Comparison of ENCODE assay signal across 19 cellular contexts in the genomic region with DNA sequence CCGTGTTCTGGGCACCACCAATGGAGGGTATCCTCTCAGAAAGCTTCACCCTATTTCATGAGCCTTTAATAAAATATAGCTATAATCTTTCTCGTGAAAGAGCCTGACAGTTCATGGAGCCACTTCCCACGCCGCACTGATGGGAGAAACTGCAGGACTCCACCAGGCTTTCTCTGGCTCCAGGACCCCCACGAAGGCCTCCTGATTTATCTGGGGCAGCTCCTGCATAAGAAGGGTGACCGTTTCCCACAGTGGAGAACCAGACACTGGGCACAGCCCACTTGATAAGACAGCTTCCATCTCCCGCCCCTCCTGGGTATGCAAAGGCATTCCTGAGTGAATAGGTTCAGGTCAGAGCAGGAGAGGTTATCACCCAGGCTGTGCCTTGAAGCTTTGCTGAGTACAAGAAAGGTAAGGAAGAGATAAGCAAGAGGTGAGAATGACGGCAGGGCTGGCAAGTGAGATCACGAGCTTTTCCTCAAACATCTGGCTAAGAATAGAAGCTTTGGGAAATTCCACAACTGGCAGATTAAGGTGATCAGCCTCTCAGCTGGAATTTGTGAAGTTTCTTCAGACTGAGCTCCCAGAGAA.
"Had no signal": no experiment of that assay in that cellular context is flagged by ENCODE, and none has a peak within 500 bp of the region (broad histone marks: within the 10 kb centered on the region; RNA-seq: fewer than 3 reads in every experiment).

No MANE protein-coding gene starts in this region.

- H3K27me3 ChIP-seq: thyroid gland had no signal

- ATAC-seq: activated CD4-positive, alpha-beta T cell treated with anti-CD3 and anti-CD28 coated beads for 36 hours; activated T-helper 17 cell treated with anti-CD3 and anti-CD28 coated beads, Interleukin-2, amount 50 U/mL, for 72 hours had no signal

- H3K4me3 ChIP-seq: coronary artery, left ventricle myocardium inferior, SK-N-MC, thyroid gland had no signal

- H3K9me3 ChIP-seq: left ventricle myocardium inferior, thyroid gland had no signal

- DNase-seq: activated CD4-positive, alpha-beta memory T cell treated with anti-CD3 and anti-CD28 coated beads for 36 hours; activated CD4-positive, alpha-beta T cell treated with anti-CD3 and anti-CD28 coated beads for 36 hours; activated naive CD4-positive, alpha-beta T cell; activated naive CD8-positive, alpha-beta T cell treated with anti-CD3 and anti-CD28 coated beads for 36 hours; anterior cingulate cortex; erythroblast; hippocampal formation; left ventricle myocardium inferior; nucleus accumbens; posterior cingulate gyrus; retina; stimulated activated CD4-positive, alpha-beta T cell treated with anti-CD3 and anti-CD28 coated beads, Interleukin-12 subunit alpha, Interleukin-12 subunit beta, amount 100 ng/mL, for 4 hours; stimulated activated CD4-positive, alpha-beta T cell treated with anti-CD3 and anti-CD28 coated beads, Interleukin-1b, Interleukin-23, amount 100 ng/mL, for 48 hours; stimulated activated CD8-positive, alpha-beta memory T cell treated with anti-CD3 and anti-CD28 coated beads, Interleukin-4, amount 100 ng/mL, for 48 hours; stimulated activated naive CD4-positive, alpha-beta T cell; thyroid gland had no signal

- H3K36me3 ChIP-seq: left ventricle myocardium inferior, thyroid gland had no signal

- H3K4me1 ChIP-seq: thyroid gland had no signal

- H3K27ac ChIP-seq: coronary artery, left ventricle myocardium inferior, SK-N-MC, thyroid gland had no signal
